In the genomic region with DNA sequence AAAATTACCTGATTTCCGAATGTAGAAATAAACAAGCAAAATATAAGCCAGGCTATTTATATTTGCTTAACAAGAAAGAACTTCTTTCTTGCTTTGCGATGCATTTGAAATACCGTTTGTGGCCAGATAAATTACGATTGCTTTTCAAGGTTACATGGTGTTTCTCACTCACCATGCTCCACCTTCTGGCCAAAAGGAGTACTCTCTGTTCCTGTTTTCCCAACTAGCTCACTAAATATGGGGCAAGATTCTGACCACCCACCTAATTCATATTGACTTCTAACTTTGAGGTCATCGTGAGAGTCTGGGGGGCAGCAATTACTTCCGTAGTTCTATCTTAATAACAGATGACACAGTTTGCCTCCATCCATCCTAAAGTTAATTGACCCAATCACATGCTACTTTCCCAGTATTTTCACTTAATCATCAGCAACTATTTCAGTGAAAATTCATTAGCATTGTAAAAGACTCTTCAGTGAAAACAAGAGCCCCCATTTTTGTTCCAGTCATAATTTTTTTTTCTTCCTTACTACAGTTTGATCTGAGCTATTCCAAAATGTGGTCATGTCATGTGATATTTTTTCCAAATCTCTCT, we compare ENCODE assay signal across 8 cellular contexts. TPM values are rescaled to one million over a fixed set of nuclear protein-coding genes. Genes with fewer than 3 reads are reported as not detected.
DNase-seq lines count a peak whose midpoint lies in the region; TF ChIP-seq lines count a peak whose summit lies in the region.

No MANE protein-coding gene starts in this region.

- no peaks in the 10 kb centered on the region for H3K79me1 ChIP-seq in H9 (ENCODE audit: insufficient read depth, low read depth, low read length, poor library complexity, severe bottlenecking)

- H2AFZ ChIP-seq in H9 (ENCODE audit: low read length) (no peak overlapping the region), neural cell (ENCODE audit: low read depth, low read length) (no peak overlapping the region)

- H3K4me3 Mint-ChIP-seq in H9: no peak overlapping the region

- H3K27me3 ChIP-seq in H9 (ENCODE audit: insufficient read depth, low read length): no peaks in the 10 kb centered on the region
- no peaks in the 10 kb centered on the region for H3K27me3 ChIP-seq in neural cell (ENCODE audit: insufficient read depth, low read depth, low read length)

- H3K23me2 ChIP-seq in H9 (ENCODE audit: insufficient read length, low read depth, low read length, poor library complexity, severe bottlenecking): no peaks in the 10 kb centered on the region

- H3K79me2 ChIP-seq in H9 (ENCODE audit: insufficient read depth, low read length): no peaks in the 10 kb centered on the region
- H3K79me2 ChIP-seq in neural cell (replicated peaks; ENCODE audit: insufficient read depth, low read length): no peaks in the 10 kb centered on the region

- H3K27me3 Mint-ChIP-seq in H9 (ENCODE audit: low read depth): no peaks in the 10 kb centered on the region; the same call in 1 of the 2 replicates

- no peak overlapping the region for H4K91ac ChIP-seq in H9 (ENCODE audit: insufficient read length, low read depth, low read length)

- H3K4me1 ChIP-seq in H9 (ENCODE audit: insufficient read depth, low read length): no peaks in the 10 kb centered on the region

- no peak overlapping the region for H3K4me2 ChIP-seq in H9 (ENCODE audit: insufficient read depth, insufficient read length, low read length)
- no peak overlapping the region for H3K4me2 ChIP-seq in neural cell (ENCODE audit: low read length)

- no peak overlapping the region for H4K5ac ChIP-seq in H9 (ENCODE audit: insufficient read length, low read depth, low read length)

- no peak overlapping the region for H2BK120ac ChIP-seq in H9 (ENCODE audit: low read depth, low read length, poor library complexity, severe bottlenecking)

- H3K9me2 ChIP-seq in neural cell (ENCODE audit: insufficient read depth, low read length): no peaks in the 10 kb centered on the region

- H3K18ac ChIP-seq in H9 (ENCODE audit: insufficient read length, low read depth, low read length): no peak overlapping the region

- H3K4ac ChIP-seq in H9 (ENCODE audit: low read depth, low read length): no peak overlapping the region

- H4K8ac ChIP-seq in H9 (replicated peaks; ENCODE audit: insufficient read length, low read depth, low read length): no peak overlapping the region

- no peaks in the 10 kb centered on the region for H3K9me3 Mint-ChIP-seq in H9

- no peak overlapping the region for H2BK15ac ChIP-seq in H9 (ENCODE audit: low read depth, low read length)

- no peak overlapping the region for H2BK20ac ChIP-seq in H9 (ENCODE audit: low read depth, low read length, poor library complexity, severe bottlenecking)

- H3K9ac ChIP-seq in H9 (ENCODE audit: extremely low read depth, insufficient read length, low read length) (no peak overlapping the region), neural cell (ENCODE audit: low read length) (no peak overlapping the region)

- no peak overlapping the region for H3K56ac ChIP-seq in H9 (ENCODE audit: insufficient read length, low read depth, low read length)

- WGBS in H9 (ENCODE audit: extremely low coverage, insufficient read length, low lambda C conversion rate): no CpG with 5 or more reads among the region's 6 CpGs

- H3K27ac Mint-ChIP-seq in H9: no peak overlapping the region; a peak in 1 of 7 replicates

- TF ChIP-seq RAD21 in neural cell (conservative IDR thresholded peaks at IDR 0.05): peak; percentile 74

- H2AK5ac ChIP-seq in H9 (ENCODE audit: insufficient read length, low read length): no peak overlapping the region

- no peaks in the 10 kb centered on the region for H3K36me3 ChIP-seq in neural cell (ENCODE audit: insufficient read depth, low read length)

- TF ChIP-seq CTCF in H9 (conservative IDR thresholded peaks at IDR 0.05): peak; percentile 86
- peak; percentile 92 for TF ChIP-seq CTCF in fibroblast of pulmonary artery (IDR thresholded peaks at IDR 0.05; ENCODE audit: low read length, missing control alignments)
- peak; percentile 81 for TF ChIP-seq CTCF in neural cell (IDR thresholded peaks at IDR 0.05; ENCODE audit: poor library complexity, severe bottlenecking)

- H3K9me3 ChIP-seq in H9 (ENCODE audit: control insufficient read depth, low read depth, low read length): no peaks in the 10 kb centered on the region
- no peaks in the 10 kb centered on the region for H3K9me3 ChIP-seq in neural cell (ENCODE audit: low read length)

- H3K27ac ChIP-seq in H9 (ENCODE audit: insufficient read length, low read depth, low read length) (no peak overlapping the region), neural cell (ENCODE audit: low read length) (no peak overlapping the region)

- H3K23ac ChIP-seq in H9 (ENCODE audit: insufficient read length, low read depth, low read length): no peak overlapping the region

- H2BK5ac ChIP-seq in H9 (ENCODE audit: insufficient read length, low read length): no peak overlapping the region

- H3T11ph ChIP-seq in H9 (ENCODE audit: low read length): no peak overlapping the region

- peak; percentile 60 for DNase-seq in DMS53 treated with DMSO at 0.1 percent for 48 hours (lab: John Stamatoyannopoulos, UW; ENCODE audit: unreplicated experiment)
- DNase-seq in H9: peak; percentile 39
- peak; percentile 36 for DNase-seq in NCI-H187 treated with DMSO at 0.1 percent for 48 hours (lab: John Stamatoyannopoulos, UW)
- DNase-seq in SW480 (ENCODE audit: low spot score): peak; percentile 67
- peak; percentile 82 for DNase-seq in fibroblast of pulmonary artery (ENCODE audit: low read depth)
- no peak for DNase-seq in stimulated activated CD4-positive, alpha-beta T cell treated with anti-CD3 and anti-CD28 coated beads, Interleukin-12 subunit alpha, Interleukin-12 subunit beta, amount 100 ng/mL, for 4 hours
- DNase-seq in activated T-cell treated with anti-CD3 and anti-CD28 coated beads, Interleukin-2, amount 50 U/mL, for 48 hours: no peak

- peaks cover 11 to 15% of the 10 kb centered on the region in 2 experiments for H3K4me1 Mint-ChIP-seq in H9

- no peaks in the 10 kb centered on the region for H4K20me1 ChIP-seq in H9 (ENCODE audit: control insufficient read depth, insufficient read depth, insufficient read length)
- no peaks in the 10 kb centered on the region for H4K20me1 ChIP-seq in neural cell (ENCODE audit: insufficient read depth)

- H2BK12ac ChIP-seq in H9 (ENCODE audit: insufficient read length, low read depth, low read length): no peak overlapping the region

- H3K14ac ChIP-seq in H9 (ENCODE audit: insufficient read depth, low read length): no peak overlapping the region

- H3K4me3 ChIP-seq in fibroblast of pulmonary artery (replicated peaks; ENCODE audit: low read depth, low read length) (no peak overlapping the region), neural cell (ENCODE audit: low read length) (no peak overlapping the region)

- no peaks in the 10 kb centered on the region for H3K36me3 Mint-ChIP-seq in H9 (ENCODE audit: insufficient read depth in 1 of 3, low read depth in 3 of 3)

- no peaks in the 10 kb centered on the region for H3F3A ChIP-seq in neural cell (ENCODE audit: insufficient read depth, low read length, poor library complexity, severe bottlenecking)

- no peak for TF ChIP-seq EP300 in neural cell (conservative IDR thresholded peaks at IDR 0.05; ENCODE audit: poor library complexity, severe bottlenecking)

TF ChIP-seq in neural cell, 6 proteins besides CTCF, POLR2A, EP300 and RAD21:
- TF ChIP-seq, protein P1, sequence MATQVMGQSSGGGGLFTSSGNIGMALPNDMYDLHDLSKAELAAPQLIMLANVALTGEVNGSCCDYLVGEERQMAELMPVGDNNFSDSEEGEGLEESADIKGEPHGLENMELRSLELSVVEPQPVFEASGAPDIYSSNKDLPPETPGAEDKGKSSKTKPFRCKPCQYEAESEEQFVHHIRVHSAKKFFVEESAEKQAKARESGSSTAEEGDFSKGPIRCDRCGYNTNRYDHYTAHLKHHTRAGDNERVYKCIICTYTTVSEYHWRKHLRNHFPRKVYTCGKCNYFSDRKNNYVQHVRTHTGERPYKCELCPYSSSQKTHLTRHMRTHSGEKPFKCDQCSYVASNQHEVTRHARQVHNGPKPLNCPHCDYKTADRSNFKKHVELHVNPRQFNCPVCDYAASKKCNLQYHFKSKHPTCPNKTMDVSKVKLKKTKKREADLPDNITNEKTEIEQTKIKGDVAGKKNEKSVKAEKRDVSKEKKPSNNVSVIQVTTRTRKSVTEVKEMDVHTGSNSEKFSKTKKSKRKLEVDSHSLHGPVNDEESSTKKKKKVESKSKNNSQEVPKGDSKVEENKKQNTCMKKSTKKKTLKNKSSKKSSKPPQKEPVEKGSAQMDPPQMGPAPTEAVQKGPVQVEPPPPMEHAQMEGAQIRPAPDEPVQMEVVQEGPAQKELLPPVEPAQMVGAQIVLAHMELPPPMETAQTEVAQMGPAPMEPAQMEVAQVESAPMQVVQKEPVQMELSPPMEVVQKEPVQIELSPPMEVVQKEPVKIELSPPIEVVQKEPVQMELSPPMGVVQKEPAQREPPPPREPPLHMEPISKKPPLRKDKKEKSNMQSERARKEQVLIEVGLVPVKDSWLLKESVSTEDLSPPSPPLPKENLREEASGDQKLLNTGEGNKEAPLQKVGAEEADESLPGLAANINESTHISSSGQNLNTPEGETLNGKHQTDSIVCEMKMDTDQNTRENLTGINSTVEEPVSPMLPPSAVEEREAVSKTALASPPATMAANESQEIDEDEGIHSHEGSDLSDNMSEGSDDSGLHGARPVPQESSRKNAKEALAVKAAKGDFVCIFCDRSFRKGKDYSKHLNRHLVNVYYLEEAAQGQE (IDR thresholded peaks at IDR 0.05; ENCODE audit: borderline replicate concordance): no peak
- TF ChIP-seq SMC3 (conservative IDR thresholded peaks at IDR 0.05; ENCODE audit: poor library complexity): peak; percentile 88

RNA-seq across cellular contexts. Expression of a gene that starts 25.9 kb away (rescaled TPM):
- total RNA-seq in H9 (2021): 0.17 and 0.39 TPM in 2 replicates
- polyA plus RNA-seq in neural cell: not detected in 2 replicates
- not detected in 2 replicates for polyA minus RNA-seq in neural cell

Comparison
In these comparisons a context has a peak if more than half of its experiments do, and no peak if none do; other contexts are left out.
1. DNase-seq: peak in DMS53 treated with DMSO at 0.1 percent for 48 hours (single experiment), H9 (single experiment), NCI-H187 treated with DMSO at 0.1 percent for 48 hours (single experiment), SW480 (single experiment) and fibroblast of pulmonary artery (single experiment); none in stimulated activated CD4-positive, alpha-beta T cell treated with anti-CD3 and anti-CD28 coated beads, Interleukin-12 subunit alpha, Interleukin-12 subunit beta, amount 100 ng/mL, for 4 hours (single experiment) and activated T-cell treated with anti-CD3 and anti-CD28 coated beads, Interleukin-2, amount 50 U/mL, for 48 hours (0 of 2).
2. Peak in every context shown above with its lines, with median percentiles within 50 percentile points of each other: CTCF ChIP-seq.